ENCODE assay signal across 1 cellular context in the genomic region with DNA sequence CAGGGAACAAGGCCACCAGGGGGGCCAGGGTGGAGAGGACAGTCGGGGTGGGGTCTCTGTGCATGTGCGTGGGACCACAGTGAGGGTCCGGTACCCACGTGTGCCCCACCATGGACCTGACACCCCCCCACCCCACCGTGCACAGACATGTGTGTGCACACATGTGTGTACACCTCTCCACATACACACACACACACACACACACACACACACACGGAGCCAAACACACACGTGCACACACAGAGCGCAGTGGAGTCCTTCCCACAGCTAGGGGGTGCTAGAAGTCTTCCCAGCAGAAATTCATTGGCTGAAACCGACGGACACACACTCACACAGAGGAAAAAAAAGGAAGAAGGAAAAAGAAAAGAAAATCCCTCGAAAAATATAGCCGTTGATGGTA.
TF ChIP-seq lines count a peak whose summit lies in the region.

No MANE protein-coding gene starts in this region.

TF ChIP-seq in K562, 482 proteins besides CTCF, POLR2A, EP300 and RAD21 (continued from another document and continues in another):
- TF ChIP-seq, protein P1, sequence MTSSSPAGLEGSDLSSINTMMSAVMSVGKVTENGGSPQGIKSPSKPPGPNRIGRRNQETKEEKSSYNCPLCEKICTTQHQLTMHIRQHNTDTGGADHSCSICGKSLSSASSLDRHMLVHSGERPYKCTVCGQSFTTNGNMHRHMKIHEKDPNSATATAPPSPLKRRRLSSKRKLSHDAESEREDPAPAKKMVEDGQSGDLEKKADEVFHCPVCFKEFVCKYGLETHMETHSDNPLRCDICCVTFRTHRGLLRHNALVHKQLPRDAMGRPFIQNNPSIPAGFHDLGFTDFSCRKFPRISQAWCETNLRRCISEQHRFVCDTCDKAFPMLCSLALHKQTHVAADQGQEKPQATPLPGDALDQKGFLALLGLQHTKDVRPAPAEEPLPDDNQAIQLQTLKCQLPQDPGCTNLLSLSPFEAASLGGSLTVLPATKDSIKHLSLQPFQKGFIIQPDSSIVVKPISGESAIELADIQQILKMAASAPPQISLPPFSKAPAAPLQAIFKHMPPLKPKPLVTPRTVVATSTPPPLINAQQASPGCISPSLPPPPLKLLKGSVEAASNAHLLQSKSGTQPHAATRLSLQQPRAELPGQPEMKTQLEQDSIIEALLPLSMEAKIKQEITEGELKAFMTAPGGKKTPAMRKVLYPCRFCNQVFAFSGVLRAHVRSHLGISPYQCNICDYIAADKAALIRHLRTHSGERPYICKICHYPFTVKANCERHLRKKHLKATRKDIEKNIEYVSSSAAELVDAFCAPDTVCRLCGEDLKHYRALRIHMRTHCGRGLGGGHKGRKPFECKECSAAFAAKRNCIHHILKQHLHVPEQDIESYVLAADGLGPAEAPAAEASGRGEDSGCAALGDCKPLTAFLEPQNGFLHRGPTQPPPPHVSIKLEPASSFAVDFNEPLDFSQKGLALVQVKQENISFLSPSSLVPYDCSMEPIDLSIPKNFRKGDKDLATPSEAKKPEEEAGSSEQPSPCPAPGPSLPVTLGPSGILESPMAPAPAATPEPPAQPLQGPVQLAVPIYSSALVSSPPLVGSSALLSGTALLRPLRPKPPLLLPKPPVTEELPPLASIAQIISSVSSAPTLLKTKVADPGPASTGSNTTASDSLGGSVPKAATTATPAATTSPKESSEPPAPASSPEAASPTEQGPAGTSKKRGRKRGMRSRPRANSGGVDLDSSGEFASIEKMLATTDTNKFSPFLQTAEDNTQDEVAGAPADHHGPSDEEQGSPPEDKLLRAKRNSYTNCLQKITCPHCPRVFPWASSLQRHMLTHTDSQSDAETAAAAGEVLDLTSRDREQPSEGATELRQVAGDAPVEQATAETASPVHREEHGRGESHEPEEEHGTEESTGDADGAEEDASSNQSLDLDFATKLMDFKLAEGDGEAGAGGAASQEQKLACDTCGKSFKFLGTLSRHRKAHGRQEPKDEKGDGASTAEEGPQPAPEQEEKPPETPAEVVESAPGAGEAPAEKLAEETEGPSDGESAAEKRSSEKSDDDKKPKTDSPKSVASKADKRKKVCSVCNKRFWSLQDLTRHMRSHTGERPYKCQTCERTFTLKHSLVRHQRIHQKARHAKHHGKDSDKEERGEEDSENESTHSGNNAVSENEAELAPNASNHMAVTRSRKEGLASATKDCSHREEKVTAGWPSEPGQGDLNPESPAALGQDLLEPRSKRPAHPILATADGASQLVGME (CRISPR knock-in tag; IDR thresholded peaks at IDR 0.05): no peak
- TF ChIP-seq PHB (CRISPR knock-in tag; IDR thresholded peaks at IDR 0.05): no peak
- no peak for TF ChIP-seq BDP1 (IDR thresholded peaks at IDR 0.05; ENCODE audit: insufficient read depth, insufficient read length)
- no peak for TF ChIP-seq HMG20A (CRISPR knock-in tag; conservative IDR thresholded peaks at IDR 0.05)
- TF ChIP-seq SUPT5H (IDR thresholded peaks at IDR 0.05): no peak
- peak; percentile 47; the same call in 1 of the 2 replicates for TF ChIP-seq RB1 (IDR thresholded peaks at IDR 0.05; ENCODE audit: low read depth)
- no peak for TF ChIP-seq FUS (optimal IDR thresholded peaks at IDR 0.05; ENCODE audit: low read depth, low read length)
- TF ChIP-seq NELFE (IDR thresholded peaks at IDR 0.05; ENCODE audit: insufficient read depth, insufficient read length): no peak
- no peak for TF ChIP-seq LARP7 (IDR thresholded peaks at IDR 0.05)
- no peak for TF ChIP-seq ERF (CRISPR knock-in tag; IDR thresholded peaks at IDR 0.05)
- TF ChIP-seq, protein P2, sequence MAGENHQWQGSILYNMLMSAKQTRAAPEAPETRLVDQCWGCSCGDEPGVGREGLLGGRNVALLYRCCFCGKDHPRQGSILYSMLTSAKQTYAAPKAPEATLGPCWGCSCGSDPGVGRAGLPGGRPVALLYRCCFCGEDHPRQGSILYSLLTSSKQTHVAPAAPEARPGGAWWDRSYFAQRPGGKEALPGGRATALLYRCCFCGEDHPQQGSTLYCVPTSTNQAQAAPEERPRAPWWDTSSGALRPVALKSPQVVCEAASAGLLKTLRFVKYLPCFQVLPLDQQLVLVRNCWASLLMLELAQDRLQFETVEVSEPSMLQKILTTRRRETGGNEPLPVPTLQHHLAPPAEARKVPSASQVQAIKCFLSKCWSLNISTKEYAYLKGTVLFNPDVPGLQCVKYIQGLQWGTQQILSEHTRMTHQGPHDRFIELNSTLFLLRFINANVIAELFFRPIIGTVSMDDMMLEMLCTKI (IDR thresholded peaks at IDR 0.05; ENCODE audit: partially characterized antibody): no peak
- TF ChIP-seq COPS2 (conservative IDR thresholded peaks at IDR 0.05): no peak
- TF ChIP-seq SMAD1 (IDR thresholded peaks at IDR 0.05; ENCODE audit: low read depth, low read length, partially characterized antibody): no peak
- TF ChIP-seq, protein P3, sequence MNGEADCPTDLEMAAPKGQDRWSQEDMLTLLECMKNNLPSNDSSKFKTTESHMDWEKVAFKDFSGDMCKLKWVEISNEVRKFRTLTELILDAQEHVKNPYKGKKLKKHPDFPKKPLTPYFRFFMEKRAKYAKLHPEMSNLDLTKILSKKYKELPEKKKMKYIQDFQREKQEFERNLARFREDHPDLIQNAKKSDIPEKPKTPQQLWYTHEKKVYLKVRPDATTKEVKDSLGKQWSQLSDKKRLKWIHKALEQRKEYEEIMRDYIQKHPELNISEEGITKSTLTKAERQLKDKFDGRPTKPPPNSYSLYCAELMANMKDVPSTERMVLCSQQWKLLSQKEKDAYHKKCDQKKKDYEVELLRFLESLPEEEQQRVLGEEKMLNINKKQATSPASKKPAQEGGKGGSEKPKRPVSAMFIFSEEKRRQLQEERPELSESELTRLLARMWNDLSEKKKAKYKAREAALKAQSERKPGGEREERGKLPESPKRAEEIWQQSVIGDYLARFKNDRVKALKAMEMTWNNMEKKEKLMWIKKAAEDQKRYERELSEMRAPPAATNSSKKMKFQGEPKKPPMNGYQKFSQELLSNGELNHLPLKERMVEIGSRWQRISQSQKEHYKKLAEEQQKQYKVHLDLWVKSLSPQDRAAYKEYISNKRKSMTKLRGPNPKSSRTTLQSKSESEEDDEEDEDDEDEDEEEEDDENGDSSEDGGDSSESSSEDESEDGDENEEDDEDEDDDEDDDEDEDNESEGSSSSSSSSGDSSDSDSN (IDR thresholded peaks at IDR 0.05; ENCODE audit: borderline replicate concordance in 1 of 2, low read depth in 2 of 2, low read length in 2 of 2): no peak
- TF ChIP-seq ZNF75A (CRISPR knock-in tag; IDR thresholded peaks at IDR 0.05): no peak
- peak in 1 of 2 experiments; percentile 97; a peak in 2 of 4 replicates for TF ChIP-seq KDM1A (IDR thresholded peaks at IDR 0.05)
- TF ChIP-seq, protein P4, sequence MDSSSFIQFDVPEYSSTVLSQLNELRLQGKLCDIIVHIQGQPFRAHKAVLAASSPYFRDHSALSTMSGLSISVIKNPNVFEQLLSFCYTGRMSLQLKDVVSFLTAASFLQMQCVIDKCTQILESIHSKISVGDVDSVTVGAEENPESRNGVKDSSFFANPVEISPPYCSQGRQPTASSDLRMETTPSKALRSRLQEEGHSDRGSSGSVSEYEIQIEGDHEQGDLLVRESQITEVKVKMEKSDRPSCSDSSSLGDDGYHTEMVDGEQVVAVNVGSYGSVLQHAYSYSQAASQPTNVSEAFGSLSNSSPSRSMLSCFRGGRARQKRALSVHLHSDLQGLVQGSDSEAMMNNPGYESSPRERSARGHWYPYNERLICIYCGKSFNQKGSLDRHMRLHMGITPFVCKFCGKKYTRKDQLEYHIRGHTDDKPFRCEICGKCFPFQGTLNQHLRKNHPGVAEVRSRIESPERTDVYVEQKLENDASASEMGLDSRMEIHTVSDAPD (CRISPR knock-in tag; IDR thresholded peaks at IDR 0.05): no peak
- no peak for TF ChIP-seq GTF2E2 (tag; IDR thresholded peaks at IDR 0.05)
- no peak for TF ChIP-seq ATF7 (IDR thresholded peaks at IDR 0.05)
- TF ChIP-seq ZNF175 (CRISPR knock-in tag; IDR thresholded peaks at IDR 0.05; ENCODE audit: low read depth): no peak
- TF ChIP-seq GABPB2 (CRISPR knock-in tag; conservative IDR thresholded peaks at IDR 0.05): no peak
- no peak for TF ChIP-seq RAD51 (IDR thresholded peaks at IDR 0.05; ENCODE audit: borderline replicate concordance, low read depth)
- TF ChIP-seq CHD4 (IDR thresholded peaks at IDR 0.05; ENCODE audit: insufficient read depth, insufficient replicate concordance, low read depth, low read length, poor library complexity, severe bottlenecking): no peak
- TF ChIP-seq PCBP2 (IDR thresholded peaks at IDR 0.05; ENCODE audit: low read depth, low read length, poor library complexity, severe bottlenecking): no peak
- TF ChIP-seq ZNF408 (CRISPR knock-in tag; IDR thresholded peaks at IDR 0.05; ENCODE audit: low read depth): no peak
- TF ChIP-seq, protein P5, sequence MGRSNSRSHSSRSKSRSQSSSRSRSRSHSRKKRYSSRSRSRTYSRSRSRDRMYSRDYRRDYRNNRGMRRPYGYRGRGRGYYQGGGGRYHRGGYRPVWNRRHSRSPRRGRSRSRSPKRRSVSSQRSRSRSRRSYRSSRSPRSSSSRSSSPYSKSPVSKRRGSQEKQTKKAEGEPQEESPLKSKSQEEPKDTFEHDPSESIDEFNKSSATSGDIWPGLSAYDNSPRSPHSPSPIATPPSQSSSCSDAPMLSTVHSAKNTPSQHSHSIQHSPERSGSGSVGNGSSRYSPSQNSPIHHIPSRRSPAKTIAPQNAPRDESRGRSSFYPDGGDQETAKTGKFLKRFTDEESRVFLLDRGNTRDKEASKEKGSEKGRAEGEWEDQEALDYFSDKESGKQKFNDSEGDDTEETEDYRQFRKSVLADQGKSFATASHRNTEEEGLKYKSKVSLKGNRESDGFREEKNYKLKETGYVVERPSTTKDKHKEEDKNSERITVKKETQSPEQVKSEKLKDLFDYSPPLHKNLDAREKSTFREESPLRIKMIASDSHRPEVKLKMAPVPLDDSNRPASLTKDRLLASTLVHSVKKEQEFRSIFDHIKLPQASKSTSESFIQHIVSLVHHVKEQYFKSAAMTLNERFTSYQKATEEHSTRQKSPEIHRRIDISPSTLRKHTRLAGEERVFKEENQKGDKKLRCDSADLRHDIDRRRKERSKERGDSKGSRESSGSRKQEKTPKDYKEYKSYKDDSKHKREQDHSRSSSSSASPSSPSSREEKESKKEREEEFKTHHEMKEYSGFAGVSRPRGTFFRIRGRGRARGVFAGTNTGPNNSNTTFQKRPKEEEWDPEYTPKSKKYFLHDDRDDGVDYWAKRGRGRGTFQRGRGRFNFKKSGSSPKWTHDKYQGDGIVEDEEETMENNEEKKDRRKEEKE (IDR thresholded peaks at IDR 0.05; ENCODE audit: borderline replicate concordance in 1 of 2, control insufficient read depth in 1 of 2, low read depth in 2 of 2, low read length in 1 of 2): no peak
- TF ChIP-seq PRPF4 (IDR thresholded peaks at IDR 0.05; ENCODE audit: insufficient read depth, low read depth, low read length, poor library complexity, severe bottlenecking): no peak
- TF ChIP-seq MXI1 (IDR thresholded peaks at IDR 0.05; ENCODE audit: low read depth, low read length): no peak
- TF ChIP-seq, protein P6, sequence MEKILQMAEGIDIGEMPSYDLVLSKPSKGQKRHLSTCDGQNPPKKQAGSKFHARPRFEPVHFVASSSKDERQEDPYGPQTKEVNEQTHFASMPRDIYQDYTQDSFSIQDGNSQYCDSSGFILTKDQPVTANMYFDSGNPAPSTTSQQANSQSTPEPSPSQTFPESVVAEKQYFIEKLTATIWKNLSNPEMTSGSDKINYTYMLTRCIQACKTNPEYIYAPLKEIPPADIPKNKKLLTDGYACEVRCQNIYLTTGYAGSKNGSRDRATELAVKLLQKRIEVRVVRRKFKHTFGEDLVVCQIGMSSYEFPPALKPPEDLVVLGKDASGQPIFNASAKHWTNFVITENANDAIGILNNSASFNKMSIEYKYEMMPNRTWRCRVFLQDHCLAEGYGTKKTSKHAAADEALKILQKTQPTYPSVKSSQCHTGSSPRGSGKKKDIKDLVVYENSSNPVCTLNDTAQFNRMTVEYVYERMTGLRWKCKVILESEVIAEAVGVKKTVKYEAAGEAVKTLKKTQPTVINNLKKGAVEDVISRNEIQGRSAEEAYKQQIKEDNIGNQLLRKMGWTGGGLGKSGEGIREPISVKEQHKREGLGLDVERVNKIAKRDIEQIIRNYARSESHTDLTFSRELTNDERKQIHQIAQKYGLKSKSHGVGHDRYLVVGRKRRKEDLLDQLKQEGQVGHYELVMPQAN (IDR thresholded peaks at IDR 0.05; ENCODE audit: borderline replicate concordance): no peak
- TF ChIP-seq ZNF184 (CRISPR knock-in tag; IDR thresholded peaks at IDR 0.05): no peak
- no peak for TF ChIP-seq L3MBTL2 (IDR thresholded peaks at IDR 0.05)
- no peak for TF ChIP-seq MTF1 (CRISPR knock-in tag; IDR thresholded peaks at IDR 0.05; ENCODE audit: borderline replicate concordance)
- no peak for TF ChIP-seq EGR1 (conservative IDR thresholded peaks at IDR 0.05)
- TF ChIP-seq DIDO1 (tag; IDR thresholded peaks at IDR 0.05; ENCODE audit: low read depth): 0 out of 2 replicates have a peak, but pooled peaks have one; percentile 40
- TF ChIP-seq, protein P7, sequence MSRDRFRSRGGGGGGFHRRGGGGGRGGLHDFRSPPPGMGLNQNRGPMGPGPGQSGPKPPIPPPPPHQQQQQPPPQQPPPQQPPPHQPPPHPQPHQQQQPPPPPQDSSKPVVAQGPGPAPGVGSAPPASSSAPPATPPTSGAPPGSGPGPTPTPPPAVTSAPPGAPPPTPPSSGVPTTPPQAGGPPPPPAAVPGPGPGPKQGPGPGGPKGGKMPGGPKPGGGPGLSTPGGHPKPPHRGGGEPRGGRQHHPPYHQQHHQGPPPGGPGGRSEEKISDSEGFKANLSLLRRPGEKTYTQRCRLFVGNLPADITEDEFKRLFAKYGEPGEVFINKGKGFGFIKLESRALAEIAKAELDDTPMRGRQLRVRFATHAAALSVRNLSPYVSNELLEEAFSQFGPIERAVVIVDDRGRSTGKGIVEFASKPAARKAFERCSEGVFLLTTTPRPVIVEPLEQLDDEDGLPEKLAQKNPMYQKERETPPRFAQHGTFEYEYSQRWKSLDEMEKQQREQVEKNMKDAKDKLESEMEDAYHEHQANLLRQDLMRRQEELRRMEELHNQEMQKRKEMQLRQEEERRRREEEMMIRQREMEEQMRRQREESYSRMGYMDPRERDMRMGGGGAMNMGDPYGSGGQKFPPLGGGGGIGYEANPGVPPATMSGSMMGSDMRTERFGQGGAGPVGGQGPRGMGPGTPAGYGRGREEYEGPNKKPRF (IDR thresholded peaks at IDR 0.05; ENCODE audit: low read depth, low read length): no peak
- no peak for TF ChIP-seq JUN (IDR thresholded peaks at IDR 0.05; ENCODE audit: borderline replicate concordance, low read depth, low read length)
- no peak for TF ChIP-seq JUN (CRISPR knock-in tag; IDR thresholded peaks at IDR 0.05; ENCODE audit: borderline replicate concordance)
- no peak for TF ChIP-seq NEUROD1 (IDR thresholded peaks at IDR 0.05; ENCODE audit: borderline replicate concordance, low read depth, low read length, partially characterized antibody)
